ENCODE assay signal across 24 cellular contexts in genomic region chr12:41052441-41052840, GRCh38.
DNase-seq lines count a peak whose midpoint lies in the region; ATAC-seq, FAIRE-seq and TF ChIP-seq lines count a peak whose summit lies in the region.
"Had no signal": no experiment of that assay in that cellular context is flagged by ENCODE, and none has a peak within 500 bp of the region (broad histone marks: within the 10 kb centered on the region; RNA-seq: fewer than 3 reads in every experiment).

No MANE protein-coding gene starts in this region.

- TF ChIP-seq CTCF in LNCaP clone FGC (IDR thresholded peaks at IDR 0.05; ENCODE audit: control insufficient read depth, extremely low read depth, insufficient read depth) (no peak), fibroblast of villous mesenchyme (IDR thresholded peaks at IDR 0.05; ENCODE audit: insufficient read depth, low read depth, low read length) (no peak), colonic mucosa (IDR thresholded peaks at IDR 0.05) (no peak), nephron progenitor cell (IDR thresholded peaks at IDR 0.05) (no peak)

- no peak overlapping the region for H3K27ac Mint-ChIP-seq in nephron progenitor cell
- H3K27ac Mint-ChIP-seq: CD4-positive, CD25-positive, alpha-beta regulatory T cell; CD8-positive, alpha-beta memory T cell; GM23338; HFFc6; IgD-negative memory B cell had no signal

- no peaks in the 10 kb centered on the region for H3K36me3 Mint-ChIP-seq in nephron progenitor cell (ENCODE audit: low read depth)
- H3K36me3 Mint-ChIP-seq: CD4-positive, CD25-positive, alpha-beta regulatory T cell; CD8-positive, alpha-beta memory T cell; IgD-negative memory B cell had no signal

- no peaks in the 10 kb centered on the region for H3K9me3 Mint-ChIP-seq in nephron progenitor cell
- H3K9me3 Mint-ChIP-seq: GM23338, IgD-negative memory B cell had no signal

- H3K9me3 ChIP-seq in colonic mucosa: no peaks in the 10 kb centered on the region
- H3K9me3 ChIP-seq: BE2C had no signal

- peak; percentile 78 for FAIRE-seq in A204.1 (lab: Jason Lieb, UNC)
- FAIRE-seq: GM12891, H54, HepG2 had no signal

- H3K36me3 ChIP-seq in colonic mucosa: no peaks in the 10 kb centered on the region
- H3K36me3 ChIP-seq: BE2C had no signal

- H3K4me1 ChIP-seq in colonic mucosa: no peaks in the 10 kb centered on the region
- H3K4me1 ChIP-seq: BE2C had no signal

- H3K27me3 ChIP-seq in colonic mucosa: no peaks in the 10 kb centered on the region
- H3K27me3 ChIP-seq: BE2C had no signal

- no peak overlapping the region for H3K9ac ChIP-seq in colonic mucosa (ENCODE audit: low read depth in 2 of 2, low read length in 2 of 2)

- no peaks in the 10 kb centered on the region for H3K4me1 Mint-ChIP-seq in nephron progenitor cell
- H3K4me1 Mint-ChIP-seq: CD4-positive, CD25-positive, alpha-beta regulatory T cell; CD8-positive, alpha-beta memory T cell; GM23338; IgD-negative memory B cell had no signal

- ATAC-seq in stimulated activated naive CD8-positive, alpha-beta T cell treated with anti-CD3 and anti-CD28 coated beads, Interleukin-15, Interleukin-2, amounts not matched to agents 100 U/mL and 50 U/mL, for 24 hours: no peak
- ATAC-seq in GM21390 (IDR thresholded peaks at IDR 0.05; ENCODE audit: unreplicated experiment): no peak
- ATAC-seq: GM23338, HepG2 had no signal

- H3K4me3 Mint-ChIP-seq in nephron progenitor cell: no peak overlapping the region
- H3K4me3 Mint-ChIP-seq: CD4-positive, CD25-positive, alpha-beta regulatory T cell; CD8-positive, alpha-beta memory T cell; GM23338; HFFc6; IgD-negative memory B cell had no signal

- no peaks in the 10 kb centered on the region for H3K27me3 Mint-ChIP-seq in nephron progenitor cell (ENCODE audit: low read depth, poor library complexity)
- H3K27me3 Mint-ChIP-seq: CD4-positive, CD25-positive, alpha-beta regulatory T cell; CD8-positive, alpha-beta memory T cell; IgD-negative memory B cell had no signal

- no peak overlapping the region for H3K4me3 ChIP-seq in LNCaP clone FGC (ENCODE audit: low read depth, low read length)
- H3K4me3 ChIP-seq in fibroblast of villous mesenchyme (ENCODE audit: low read depth, low read length): no peak overlapping the region
- H3K4me3 ChIP-seq in colonic mucosa: no peak overlapping the region
- H3K4me3 ChIP-seq: GM23338 had no signal

- no peak overlapping the region for H3K27ac ChIP-seq in colonic mucosa

- DNase-seq in LNCaP clone FGC (ENCODE audit: low read depth) (peak; percentile 82), fibroblast of villous mesenchyme (ENCODE audit: low read depth) (peak; percentile 3), colonic mucosa (no peak), nephron progenitor cell (no peak)
- DNase-seq in stimulated activated naive CD8-positive, alpha-beta T cell treated with anti-CD3 and anti-CD28 coated beads, Interleukin-15, Interleukin-2, amounts not matched to agents 100 U/mL and 50 U/mL, for 24 hours: no peak
- DNase-seq: ACHN; BE2C; C1 segment of cervical spinal cord; CD4-positive, CD25-positive, alpha-beta regulatory T cell; CD8-positive, alpha-beta memory T cell; COR-L47; DMS 273 treated with DMSO at 0.1 percent for 48 hours; DMS53; DND-41; EL; HCEC 1CT; HFFc6 had no signal

- intact Hi-C loops in colonic mucosa (cut with DNase I): no loop called here

Comparison
In these comparisons a context has a peak if more than half of its experiments do, and no peak if none do; other contexts are left out.
1. DNase-seq: peak in LNCaP clone FGC (single experiment) and fibroblast of villous mesenchyme (single experiment); none in stimulated activated naive CD8-positive, alpha-beta T cell treated with anti-CD3 and anti-CD28 coated beads, Interleukin-15, Interleukin-2, amounts not matched to agents 100 U/mL and 50 U/mL, for 24 hours (single experiment), colonic mucosa (single experiment) and nephron progenitor cell (single experiment).